9 cellular contexts compared by ENCODE assay signal in the genomic region with DNA sequence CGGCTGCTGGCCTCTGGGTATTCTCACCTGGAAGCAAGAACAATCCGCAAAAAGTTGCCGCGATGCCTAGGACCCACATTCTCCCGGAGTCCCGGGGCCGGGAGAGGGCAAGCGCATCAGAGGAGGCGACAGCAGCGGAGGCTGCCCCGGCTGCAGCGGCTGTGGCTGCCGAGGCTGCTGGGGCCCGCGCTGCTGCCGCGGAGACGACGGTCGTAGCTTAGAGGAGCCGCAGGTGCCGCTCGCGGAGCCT. TPM values are rescaled to one million over a fixed set of nuclear protein-coding genes. Genes with fewer than 3 reads are reported as not detected.
DNase-seq lines count a peak whose midpoint lies in the region; ATAC-seq and TF ChIP-seq lines count a peak whose summit lies in the region.
"Had no signal": no experiment of that assay in that cellular context is flagged by ENCODE, and none has a peak within 500 bp of the region (broad histone marks: within the 10 kb centered on the region; RNA-seq: fewer than 3 reads in every experiment).

No MANE protein-coding gene starts in this region.

- H3K4me2 ChIP-seq in neural cell (ENCODE audit: low read length) = peak overlapping the region; percentile 70

- TF ChIP-seq EP300 in esophagus muscularis mucosa (IDR thresholded peaks at IDR 0.05) (no peak), neural cell (conservative IDR thresholded peaks at IDR 0.05; ENCODE audit: poor library complexity, severe bottlenecking) (no peak)

- H3F3A ChIP-seq in neural cell (ENCODE audit: insufficient read depth, low read length, poor library complexity, severe bottlenecking) = peaks cover 6% of the 10 kb centered on the region

- H2AFZ ChIP-seq in neural cell (ENCODE audit: low read depth, low read length) = no peak overlapping the region

- TF ChIP-seq CTCF in BJ (IDR thresholded peaks at IDR 0.05; ENCODE audit: insufficient read depth, low read depth, low read length) = no peak
- no peak for TF ChIP-seq CTCF in esophagus muscularis mucosa (IDR thresholded peaks at IDR 0.05)
- no peak for TF ChIP-seq CTCF in neural cell (IDR thresholded peaks at IDR 0.05; ENCODE audit: poor library complexity, severe bottlenecking)

- no peak for ATAC-seq in GM19467 (IDR thresholded peaks at IDR 0.05; ENCODE audit: unreplicated experiment)

- H3K36me3 ChIP-seq in BJ (ENCODE audit: control insufficient read depth, insufficient read depth, low read length) = no peaks in the 10 kb centered on the region
- H3K36me3 ChIP-seq in esophagus muscularis mucosa = no peaks in the 10 kb centered on the region
- no peaks in the 10 kb centered on the region for H3K36me3 ChIP-seq in neural cell (ENCODE audit: insufficient read depth, low read length)

- peak overlapping the region; percentile 78 for H3K9ac ChIP-seq in neural cell (ENCODE audit: low read length)

- WGBS in esophagus muscularis mucosa = 0% methylated on average over 6 of the region's 24 CpGs

- H4K20me1 ChIP-seq in neural cell (ENCODE audit: insufficient read depth) = no peaks in the 10 kb centered on the region

- H3K4me3 ChIP-seq in BJ (ENCODE audit: low read depth, low read length) = peak overlapping the region; percentile 43
- H3K4me3 ChIP-seq in esophagus muscularis mucosa = peak overlapping the region; percentile 50 to 62 (median 54)
- H3K4me3 ChIP-seq in neural cell (ENCODE audit: low read length) = peak overlapping the region; percentile 92

- H3K9me3 ChIP-seq in esophagus muscularis mucosa (no peaks in the 10 kb centered on the region), neural cell (ENCODE audit: low read length) (no peaks in the 10 kb centered on the region)

- H3K27me3 ChIP-seq in BJ (ENCODE audit: control insufficient read depth, insufficient read depth, low read length) = peaks cover 8% of the 10 kb centered on the region
- H3K27me3 ChIP-seq in esophagus muscularis mucosa = peaks cover 0 to 56% (median 26%) of the 10 kb centered on the region in 4 donors
- H3K27me3 ChIP-seq in neural cell (ENCODE audit: insufficient read depth, low read depth, low read length) = no peaks in the 10 kb centered on the region

- H3K79me2 ChIP-seq in neural cell (replicated peaks; ENCODE audit: insufficient read depth, low read length) = peaks cover 5% of the 10 kb centered on the region

- no peak overlapping the region for H3K27ac ChIP-seq in esophagus muscularis mucosa (replicated peaks in 1 of 4)
- H3K27ac ChIP-seq in neural cell (ENCODE audit: low read length) = peak overlapping the region; percentile 60
- H3K27ac ChIP-seq: VCaP had no signal

- POLR2A ChIA-PET in BJ (lab: Charles Lee) = no interaction called here

- TF ChIP-seq POLR2A in esophagus muscularis mucosa (IDR thresholded peaks at IDR 0.05; ENCODE audit: low read depth) = no peak

- TF ChIP-seq RAD21 in neural cell (conservative IDR thresholded peaks at IDR 0.05) = no peak

- peaks cover 24 to 33% (median 32%) of the 10 kb centered on the region in 4 donors for H3K4me1 ChIP-seq in esophagus muscularis mucosa

- H3K9me2 ChIP-seq in neural cell (ENCODE audit: insufficient read depth, low read length) = no peaks in the 10 kb centered on the region

- DNase-seq in BJ (ENCODE audit: low read depth) (no peak), NCI-H69 (lab: John Stamatoyannopoulos, UW) (peak; percentile 10), esophagus muscularis mucosa (ENCODE audit: extremely low spot score) (no peak), NCI-H1048 (lab: John Stamatoyannopoulos, UW) (no peak), NOMO-1 (lab: John Stamatoyannopoulos, UW; ENCODE audit: unreplicated experiment in 2 of 2) (no peak), SW 1271 (lab: John Stamatoyannopoulos, UW) (no peak)

- intact Hi-C loops in esophagus muscularis mucosa (cut with DNase I) = no loop called here

- CTCF ChIA-PET in BJ (lab: Yijun Ruan, JAX) = no interaction called here

TF ChIP-seq in neural cell, 6 proteins besides CTCF, POLR2A, EP300 and RAD21:
- no peak for TF ChIP-seq EZH2 (IDR thresholded peaks at IDR 0.05; ENCODE audit: borderline replicate concordance, insufficient read depth, low read length, poor library complexity, severe bottlenecking)
- TF ChIP-seq TAF1 (IDR thresholded peaks at IDR 0.05; ENCODE audit: low read depth) = no peak
- no peak for TF ChIP-seq SMC3 (conservative IDR thresholded peaks at IDR 0.05; ENCODE audit: poor library complexity)
- no peak for TF ChIP-seq REST (IDR thresholded peaks at IDR 0.05; ENCODE audit: borderline replicate concordance)
- TF ChIP-seq POLR2AphosphoS5 (IDR thresholded peaks at IDR 0.05) = no peak
- TF ChIP-seq MXI1 (conservative IDR thresholded peaks at IDR 0.05; ENCODE audit: poor library complexity, severe bottlenecking) = no peak

RNA-seq across cellular contexts. Expression of gene LYPD1, which starts 0.2 kb away (rescaled TPM):
- polyA plus RNA-seq in BJ (2011; rRNA removed) = 9.2 and 9.6 TPM in 2 replicates
- polyA minus RNA-seq in BJ (2011; rRNA and poly(A)+ RNA removed) = 3.7 and 4.1 TPM in 2 replicates
- total RNA-seq in esophagus muscularis mucosa = 1 to 10 TPM in 1 of 4 donors, under 1 TPM in 2, not detected in 1; 0.66 to 5.4 (median 0.71) TPM
- polyA plus RNA-seq in neural cell = 78.2 and 104 TPM in 2 replicates
- 74.8 and 78.6 TPM in 2 replicates for polyA minus RNA-seq in neural cell
